ENCODE assay signal across 1 cellular context in genomic region chr17:55451203-55451641, GRCh38.
TF ChIP-seq lines count a peak whose summit lies in the region.

No MANE protein-coding gene starts in this region.

TF ChIP-seq in K562, 482 proteins besides CTCF, POLR2A, EP300 and RAD21 (continued from another document and continues in another):
- TF ChIP-seq MBD1 (CRISPR knock-in tag; IDR thresholded peaks at IDR 0.05) (no peak), HOMEZ (CRISPR knock-in tag; IDR thresholded peaks at IDR 0.05) (no peak), CBX3 (IDR thresholded peaks at IDR 0.05; ENCODE audit: borderline replicate concordance in 1 of 2, low read length in 2 of 2) (peak in 1 of 2 experiments; percentile 77; a peak in 1 of 3 replicates), XRCC3 (IDR thresholded peaks at IDR 0.05) (no peak), ZNF318 (IDR thresholded peaks at IDR 0.05; ENCODE audit: borderline replicate concordance in 1 of 2, low read depth in 1 of 2) (peak in 1 of 2 experiments; percentile 52; a peak in 1 of 4 replicates), MEF2A (IDR thresholded peaks at IDR 0.05; ENCODE audit: control insufficient read depth, low read depth, low read length) (peak; percentile 62; the same call in 1 of the 2 replicates), STAT6 (CRISPR knock-in tag; IDR thresholded peaks at IDR 0.05) (no peak), ZNF696 (CRISPR knock-in tag; conservative IDR thresholded peaks at IDR 0.05) (no peak), POLR2AphosphoS2 (IDR thresholded peaks at IDR 0.05; ENCODE audit: low read length) (no peak), THRB (CRISPR knock-in tag; conservative IDR thresholded peaks at IDR 0.05) (no peak), COPS2 (conservative IDR thresholded peaks at IDR 0.05) (no peak), FOXA3 (CRISPR knock-in tag; conservative IDR thresholded peaks at IDR 0.05 in 1 of 2, IDR thresholded peaks at IDR 0.05 in 1 of 2) (peak; percentile 72 to 96), ARNT (IDR thresholded peaks at IDR 0.05) (peak; percentile 93 to 96), CREB5 (CRISPR knock-in tag; IDR thresholded peaks at IDR 0.05) (no peak), YBX1 (IDR thresholded peaks at IDR 0.05) (no peak), MXI1 (IDR thresholded peaks at IDR 0.05; ENCODE audit: low read depth, low read length) (no peak), RFX7 (CRISPR knock-in tag; IDR thresholded peaks at IDR 0.05) (no peak), BHLHE40 (IDR thresholded peaks at IDR 0.05; ENCODE audit: low read length) (peak; percentile 49; the same call in 1 of the 2 replicates), USF1 (CRISPR knock-in tag; IDR thresholded peaks at IDR 0.05) (no peak), BMI1 (IDR thresholded peaks at IDR 0.05; ENCODE audit: low read length) (no peak), ZNF121 (CRISPR knock-in tag; conservative IDR thresholded peaks at IDR 0.05) (no peak), CREB3L1 (IDR thresholded peaks at IDR 0.05; ENCODE audit: borderline replicate concordance, low read depth) (no peak), ZEB2 (IDR thresholded peaks at IDR 0.05) (peak; percentile 90), ZMIZ1 (IDR thresholded peaks at IDR 0.05; ENCODE audit: low read depth in 2 of 2, low read length in 2 of 2) (peak in 1 of 2 experiments; percentile 92; a peak in 2 of 4 replicates), HEY1 (CRISPR knock-in tag; IDR thresholded peaks at IDR 0.05; ENCODE audit: borderline replicate concordance) (no peak), NR1H2 (CRISPR knock-in tag; IDR thresholded peaks at IDR 0.05) (no peak), SOX6 (IDR thresholded peaks at IDR 0.05) (peak; percentile 95), ZFP36 (IDR thresholded peaks at IDR 0.05; ENCODE audit: low read depth, low read length, partially characterized antibody) (no peak)
